18 cellular contexts compared by ENCODE assay signal in genomic region chr11:116730568-116730967, GRCh38. TPM values are rescaled to one million over a fixed set of nuclear protein-coding genes. Genes with fewer than 3 reads are reported as not detected.
DNase-seq lines count a peak whose midpoint lies in the region; ATAC-seq and TF ChIP-seq lines count a peak whose summit lies in the region.
"Had no signal": no experiment of that assay in that cellular context is flagged by ENCODE, and none has a peak within 500 bp of the region (broad histone marks: within the 10 kb centered on the region; RNA-seq: fewer than 3 reads in every experiment).

No MANE protein-coding gene starts in this region.

- peak; percentile 14 for ATAC-seq in left lobe of liver
- ATAC-seq in HG03097 (IDR thresholded peaks at IDR 0.05; ENCODE audit: low FRiP score, unreplicated experiment) = no peak

- H3K9me3 ChIP-seq in suprapubic skin = no peaks in the 10 kb centered on the region
- H3K9me3 ChIP-seq: SK-N-SH, transverse colon had no signal

- WGBS in suprapubic skin = 17% methylated on average over 6 of the region's 6 CpGs

- TF ChIP-seq EP300 in suprapubic skin (IDR thresholded peaks at IDR 0.05) = no peak

- peaks cover 8% of the 10 kb centered on the region for H3K27me3 ChIP-seq in suprapubic skin

- no peak overlapping the region for H3K27ac ChIP-seq in suprapubic skin
- H3K27ac ChIP-seq: transverse colon had no signal

- no peak for TF ChIP-seq POLR2A in suprapubic skin (IDR thresholded peaks at IDR 0.05)

- peaks cover 26% of the 10 kb centered on the region for H3K4me1 ChIP-seq in suprapubic skin

- peak; percentile 28 for DNase-seq in astrocyte of the hippocampus (ENCODE audit: low read depth, low spot score)
- peak; percentile 4 for DNase-seq in fibroblast of pulmonary artery (ENCODE audit: low read depth)
- DNase-seq in left lobe of liver (ENCODE audit: low spot score) = no peak
- DNase-seq in suprapubic skin (ENCODE audit: low spot score in 2 of 2) = peak; percentile 39 to 60
- no peak for DNase-seq in T1000 (lab: John Stamatoyannopoulos, UW)
- DNase-seq in NCI-H2107 (lab: John Stamatoyannopoulos, UW) = no peak
- DNase-seq: activated B cell treated with CpG ODN at 0.5 μM for 24 hours; activated CD4-positive, alpha-beta T cell treated with anti-CD3 and anti-CD28 coated beads, Interleukin-2, amount 50 U/mL, for 48 hours; CD8-positive, alpha-beta memory T cell; KG1; mammary epithelial cell; naive B cell; NCI-H226; NK-92 treated with Interleukin-12 subunit alpha and Interleukin-12 subunit beta, amount 100 ng/mL, for 24 hours; stimulated activated naive CD4-positive, alpha-beta T cell treated with Interleukin-2 at 50 U/mL for 16 hours; transverse colon had no signal

- TF ChIP-seq CTCF in fibroblast of pulmonary artery (IDR thresholded peaks at IDR 0.05; ENCODE audit: low read length, missing control alignments) (no peak), suprapubic skin (IDR thresholded peaks at IDR 0.05) (no peak)

- H3K4me3 ChIP-seq in fibroblast of pulmonary artery (replicated peaks; ENCODE audit: low read depth, low read length) (no peak overlapping the region), suprapubic skin (no peak overlapping the region)
- H3K4me3 ChIP-seq: transverse colon had no signal

- no peaks in the 10 kb centered on the region for H3K36me3 ChIP-seq in suprapubic skin
- H3K36me3 ChIP-seq: transverse colon had no signal

RNA-seq across cellular contexts. Expression of gene BUD13, which starts 42.2 kb away (rescaled TPM):
- total RNA-seq in left lobe of liver (4.7 TPM), suprapubic skin (10 to 100 TPM; 11.5 to 19.4 (median 14.3) TPM)

RNA-seq across cellular contexts. Expression of gene ZPR1, which starts 57.3 kb away (rescaled TPM):
- total RNA-seq in left lobe of liver (53.4 TPM), suprapubic skin (10 to 100 TPM; 25.4 to 48.7 (median 36.8) TPM)

Comparison
In these comparisons a context has a peak if more than half of its experiments do, and no peak if none do; other contexts are left out.
1. DNase-seq: peak in astrocyte of the hippocampus (single experiment), fibroblast of pulmonary artery (single experiment) and suprapubic skin (2 of 2); none in left lobe of liver (single experiment), T1000 (single experiment) and NCI-H2107 (single experiment).